34 cellular contexts compared by ENCODE assay signal in the genomic region with DNA sequence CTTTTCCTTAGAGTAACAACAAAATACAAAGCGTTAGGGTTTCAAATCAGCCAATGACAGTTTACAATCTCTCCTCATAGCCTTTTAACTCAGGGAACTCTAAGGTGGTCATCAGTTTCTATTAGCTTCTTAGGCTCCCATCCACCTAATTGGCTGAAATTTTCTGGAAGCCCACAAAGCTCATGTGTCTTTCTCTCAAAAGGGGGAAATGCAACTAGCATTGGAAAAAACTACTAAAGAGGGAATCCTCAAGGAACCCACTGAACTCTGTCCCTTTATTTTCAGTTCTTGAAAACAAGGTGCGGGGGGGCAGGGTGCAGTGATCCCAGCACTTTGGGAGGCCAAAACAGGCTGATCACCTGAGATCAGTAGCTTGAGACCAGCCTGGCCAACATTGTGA. TPM values are rescaled to one million over a fixed set of nuclear protein-coding genes. Genes with fewer than 3 reads are reported as not detected.
"Had no signal": no experiment of that assay in that cellular context is flagged by ENCODE, and none has a peak within 500 bp of the region (broad histone marks: within the 10 kb centered on the region; RNA-seq: fewer than 3 reads in every experiment).

No MANE protein-coding gene starts in this region.

- H3K9me3 Mint-ChIP-seq: activated naive CD8-positive, alpha-beta T cell treated with anti-CD3 and anti-CD28 coated beads, Interleukin-2, amount 10 ng/mL, durations not matched to agents 7 days and 5 days; activated T-helper 2 cell treated with anti-CD3 and anti-CD28 coated beads, Interferon-gamma antibody, Interleukin-2, Interleukin-4, amounts not matched to agents 10 μg/mL and 5 μg/mL and 100 μg/mL, durations not matched to agents 14 hours and 24 hours and 36 hours; endodermal cell; T-helper 2 cell treated with Interferon-gamma antibody and Interleukin-4, amounts not matched to agents 5 μg/mL and 100 μg/mL, for 36 hours had no signal

- H3K36me3 Mint-ChIP-seq: activated CD4-positive, alpha-beta memory T cell treated with anti-CD3 and anti-CD28 coated beads for 36 hours; activated CD8-positive, alpha-beta memory T cell treated with anti-CD3 and anti-CD28 coated beads, Interleukin-2, amount 10 ng/mL, durations not matched to agents 7 days and 5 days; activated naive CD4-positive, alpha-beta T cell treated with anti-CD3 and anti-CD28 coated beads, Interleukin-2, amount 50 U/mL, for 72 hours; activated naive CD8-positive, alpha-beta T cell treated with anti-CD3 and anti-CD28 coated beads, Interleukin-2, amount 10 ng/mL, durations not matched to agents 7 days and 5 days had no signal

- H3K4me3 Mint-ChIP-seq: activated CD4-positive, alpha-beta memory T cell treated with anti-CD3 and anti-CD28 coated beads for 36 hours; activated CD4-positive, alpha-beta T cell treated with anti-CD3 and anti-CD28 coated beads for 36 hours; activated CD4-positive, alpha-beta T cell treated with anti-CD3 and anti-CD28 coated beads, Interleukin-2, amount 10 ng/mL, durations not matched to agents 24 days and 14 days; activated CD8-positive, alpha-beta memory T cell treated with anti-CD3 and anti-CD28 coated beads, Interleukin-2, amount 10 ng/mL, durations not matched to agents 7 days and 5 days; activated CD8-positive, alpha-beta T cell treated with anti-CD3 and anti-CD28 coated beads, Interleukin-2, amount 10 ng/mL, durations not matched to agents 7 days and 5 days; activated naive CD4-positive, alpha-beta T cell treated with anti-CD3 and anti-CD28 coated beads for 36 hours; activated naive CD8-positive, alpha-beta T cell treated with anti-CD3 and anti-CD28 coated beads, Interleukin-2, amount 10 ng/mL, durations not matched to agents 7 days and 5 days; activated T-helper 1 cell treated with anti-CD3 and anti-CD28 coated beads, Interleukin-12 subunit alpha, Interleukin-12 subunit beta, Interleukin-2, Interleukin-4 antibody, amounts not matched to agents 30 ng/mL and 10 ng/mL and 1 ng/mL, durations not matched to agents 14 hours and 24 hours and 36 hours; brain; endodermal cell; T-helper 17 cell; T-helper 2 cell treated with Interferon-gamma antibody and Interleukin-4, amounts not matched to agents 5 μg/mL and 100 μg/mL, for 36 hours had no signal

- H3K36me3 ChIP-seq: ascending aorta, breast epithelium, cardiac muscle cell, colonic mucosa, heart left ventricle had no signal

- DNase-seq: activated CD4-positive, alpha-beta memory T cell treated with anti-CD3 and anti-CD28 coated beads for 36 hours; activated CD4-positive, alpha-beta T cell treated with anti-CD3 and anti-CD28 coated beads for 36 hours; activated CD4-positive, alpha-beta T cell treated with anti-CD3 and anti-CD28 coated beads, Interleukin-2, amount 10 ng/mL, durations not matched to agents 24 days and 14 days; activated CD4-positive, CD25-positive, alpha-beta regulatory T cell; activated CD4-positive, CD25-positive, alpha-beta regulatory T cell treated with anti-CD3 and anti-CD28 coated beads, Interleukin-2, amount 50 U/mL, for 72 hours; activated CD8-positive, alpha-beta memory T cell treated with anti-CD3 and anti-CD28 coated beads, Interleukin-2, amount 10 ng/mL, durations not matched to agents 7 days and 5 days; activated CD8-positive, alpha-beta memory T cell treated with anti-CD3 and anti-CD28 coated beads, Interleukin-2, amount 50 U/mL, for 4 hours; activated CD8-positive, alpha-beta T cell treated with anti-CD3 and anti-CD28 coated beads, Interleukin-2, amount 10 ng/mL, durations not matched to agents 7 days and 5 days; activated effector memory CD4-positive, alpha-beta T cell treated with anti-CD3 and anti-CD28 coated beads, Interleukin-2, amount 50 U/mL, for 16 hours; activated naive CD4-positive, alpha-beta T cell treated with anti-CD3 and anti-CD28 coated beads for 36 hours; activated naive CD8-positive, alpha-beta T cell treated with anti-CD3 and anti-CD28 coated beads, Interleukin-2, amount 10 ng/mL, durations not matched to agents 7 days and 5 days; activated T-cell treated with anti-CD3 and anti-CD28 coated beads, Interleukin-2, amount 50 U/mL, for 1 hour; activated T-cell treated with anti-CD3 and anti-CD28 coated beads, Interleukin-2, amount 50 U/mL, for 48 hours; central memory CD4-positive, alpha-beta T cell; cerebellar nuclear complex; colonic mucosa; dorsolateral prefrontal cortex; effector memory CD4-positive, alpha-beta T cell; endodermal cell; foreskin fibroblast; glutamatergic neuron; heart left ventricle; T-helper 1 cell; T-helper 17 cell; T1000 had no signal

- H3K27me3 ChIP-seq: ascending aorta, breast epithelium, cardiac muscle cell, colonic mucosa, dorsolateral prefrontal cortex, heart left ventricle had no signal

- H3K27ac Mint-ChIP-seq: activated CD4-positive, alpha-beta memory T cell treated with anti-CD3 and anti-CD28 coated beads for 36 hours; activated CD4-positive, alpha-beta T cell treated with anti-CD3 and anti-CD28 coated beads for 36 hours; activated CD4-positive, alpha-beta T cell treated with anti-CD3 and anti-CD28 coated beads, Interleukin-2, amount 10 ng/mL, durations not matched to agents 24 days and 14 days; activated CD8-positive, alpha-beta memory T cell treated with anti-CD3 and anti-CD28 coated beads, Interleukin-2, amount 10 ng/mL, durations not matched to agents 7 days and 5 days; activated CD8-positive, alpha-beta T cell treated with anti-CD3 and anti-CD28 coated beads, Interleukin-2, amount 10 ng/mL, durations not matched to agents 7 days and 5 days; activated naive CD4-positive, alpha-beta T cell treated with anti-CD3 and anti-CD28 coated beads for 36 hours; activated naive CD4-positive, alpha-beta T cell treated with anti-CD3 and anti-CD28 coated beads, Interleukin-2, amount 50 U/mL, for 72 hours; activated naive CD8-positive, alpha-beta T cell treated with anti-CD3 and anti-CD28 coated beads, Interleukin-2, amount 10 ng/mL, durations not matched to agents 7 days and 5 days; activated T-helper 1 cell treated with anti-CD3 and anti-CD28 coated beads, Interleukin-12 subunit alpha, Interleukin-12 subunit beta, Interleukin-2, Interleukin-4 antibody, amounts not matched to agents 30 ng/mL and 10 ng/mL and 1 ng/mL, durations not matched to agents 14 hours and 24 hours and 36 hours; activated T-helper 2 cell treated with anti-CD3 and anti-CD28 coated beads, Interferon-gamma antibody, Interleukin-2, Interleukin-4, amounts not matched to agents 10 μg/mL and 5 μg/mL and 100 μg/mL, durations not matched to agents 14 hours and 24 hours and 36 hours; brain; endodermal cell; T-helper 17 cell; T-helper 2 cell treated with Interferon-gamma antibody and Interleukin-4, amounts not matched to agents 5 μg/mL and 100 μg/mL, for 36 hours had no signal

- H3K4me1 Mint-ChIP-seq: activated CD4-positive, alpha-beta T cell treated with anti-CD3 and anti-CD28 coated beads for 36 hours; activated CD4-positive, alpha-beta T cell treated with anti-CD3 and anti-CD28 coated beads, Interleukin-2, amount 10 ng/mL, durations not matched to agents 24 days and 14 days; activated CD8-positive, alpha-beta memory T cell treated with anti-CD3 and anti-CD28 coated beads, Interleukin-2, amount 10 ng/mL, durations not matched to agents 7 days and 5 days; activated naive CD8-positive, alpha-beta T cell treated with anti-CD3 and anti-CD28 coated beads, Interleukin-2, amount 10 ng/mL, durations not matched to agents 7 days and 5 days; brain; endodermal cell; T-helper 17 cell had no signal

- H3K4me1 ChIP-seq: breast epithelium, colonic mucosa had no signal

- H3K27ac ChIP-seq: ascending aorta, breast epithelium, cardiac muscle cell, colonic mucosa, dorsolateral prefrontal cortex, heart left ventricle had no signal

- H3K27me3 Mint-ChIP-seq: activated CD4-positive, alpha-beta memory T cell treated with anti-CD3 and anti-CD28 coated beads for 36 hours; activated CD4-positive, alpha-beta T cell treated with anti-CD3 and anti-CD28 coated beads for 36 hours; activated CD4-positive, alpha-beta T cell treated with anti-CD3 and anti-CD28 coated beads, Interleukin-2, amount 10 ng/mL, durations not matched to agents 24 days and 14 days; activated CD8-positive, alpha-beta memory T cell treated with anti-CD3 and anti-CD28 coated beads, Interleukin-2, amount 10 ng/mL, durations not matched to agents 7 days and 5 days; activated naive CD8-positive, alpha-beta T cell treated with anti-CD3 and anti-CD28 coated beads, Interleukin-2, amount 10 ng/mL, durations not matched to agents 7 days and 5 days; brain; T-helper 17 cell had no signal

- H3K9me3 ChIP-seq: ascending aorta, colonic mucosa had no signal

- H3K4me3 ChIP-seq: ascending aorta, breast epithelium, cardiac muscle cell, colonic mucosa, dorsolateral prefrontal cortex, heart left ventricle had no signal

RNA-seq across cellular contexts. Expression of a gene that starts 56.4 kb away (rescaled TPM):
- total RNA-seq: activated CD4-positive, alpha-beta memory T cell treated with anti-CD3 and anti-CD28 coated beads for 36 hours; activated CD4-positive, alpha-beta T cell treated with anti-CD3 and anti-CD28 coated beads for 36 hours; activated CD4-positive, alpha-beta T cell treated with anti-CD3 and anti-CD28 coated beads, Interleukin-2, amount 10 ng/mL, durations not matched to agents 24 days and 14 days; activated CD8-positive, alpha-beta memory T cell treated with anti-CD3 and anti-CD28 coated beads for 36 hours; activated CD8-positive, alpha-beta memory T cell treated with anti-CD3 and anti-CD28 coated beads, Interleukin-2, amount 10 ng/mL, durations not matched to agents 7 days and 5 days; activated CD8-positive, alpha-beta T cell treated with anti-CD3 and anti-CD28 coated beads, Interleukin-2, amount 10 ng/mL, durations not matched to agents 7 days and 5 days; activated naive CD4-positive, alpha-beta T cell treated with anti-CD3 and anti-CD28 coated beads for 36 hours; activated naive CD4-positive, alpha-beta T cell treated with anti-CD3 and anti-CD28 coated beads, Interleukin-2, amount 50 U/mL, for 72 hours; activated T-helper 1 cell treated with anti-CD3 and anti-CD28 coated beads, Interleukin-12 subunit alpha, Interleukin-12 subunit beta, Interleukin-2, Interleukin-4 antibody, amounts not matched to agents 30 ng/mL and 10 ng/mL and 1 ng/mL, durations not matched to agents 14 hours and 24 hours and 36 hours; activated T-helper 2 cell treated with anti-CD3 and anti-CD28 coated beads, Interferon-gamma antibody, Interleukin-2, Interleukin-4, amounts not matched to agents 10 μg/mL and 5 μg/mL and 100 μg/mL, durations not matched to agents 14 hours and 24 hours and 36 hours had no signal
